1 cellular context compared by ENCODE assay signal in the genomic region with DNA sequence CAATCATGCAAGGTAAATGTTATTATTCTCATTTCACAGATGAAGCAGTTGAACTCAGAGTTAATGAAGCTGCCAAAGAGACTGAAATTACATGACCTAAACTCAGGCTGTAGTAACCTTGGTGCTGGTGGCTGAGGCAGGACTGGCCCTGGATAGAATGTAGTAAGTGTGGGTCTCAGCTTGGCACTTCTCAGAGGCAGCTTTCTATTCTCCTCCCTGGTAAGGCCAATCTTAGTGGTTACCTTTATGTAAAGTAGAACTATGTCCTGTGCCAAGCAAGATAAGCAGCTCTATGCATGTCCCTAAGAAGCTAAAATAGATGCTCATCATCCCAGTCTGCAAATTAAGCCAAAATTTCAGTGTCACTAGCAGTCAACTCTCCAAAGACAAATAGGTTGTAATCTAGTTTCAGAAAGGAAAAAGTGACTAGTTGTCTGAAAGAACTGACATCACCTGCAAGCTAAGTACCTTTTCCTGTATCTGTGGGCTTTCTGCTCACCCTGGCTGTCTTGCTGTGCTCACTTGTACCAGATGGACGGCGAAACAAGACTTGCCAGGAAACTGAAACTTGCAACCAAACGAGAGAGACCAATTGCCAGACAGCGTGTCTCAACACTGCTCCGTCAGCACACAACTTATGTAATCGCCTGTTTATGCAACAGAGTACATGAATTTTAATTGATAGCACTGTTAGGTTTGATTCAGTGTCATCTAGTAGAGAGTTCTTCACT.
TF ChIP-seq lines count a peak whose summit lies in the region.

No MANE protein-coding gene starts in this region.

TF ChIP-seq in GM12878, 131 proteins besides CTCF, POLR2A, EP300 and RAD21 (continued from another document):
- peak; percentile 86 for TF ChIP-seq ATF2 (IDR thresholded peaks at IDR 0.05; ENCODE audit: low read length)
- TF ChIP-seq MYB (IDR thresholded peaks at IDR 0.05; ENCODE audit: borderline replicate concordance, low read depth, low read length): no peak
- TF ChIP-seq GATAD2B (conservative IDR thresholded peaks at IDR 0.05; ENCODE audit: low read depth): no peak
- TF ChIP-seq, protein P1, sequence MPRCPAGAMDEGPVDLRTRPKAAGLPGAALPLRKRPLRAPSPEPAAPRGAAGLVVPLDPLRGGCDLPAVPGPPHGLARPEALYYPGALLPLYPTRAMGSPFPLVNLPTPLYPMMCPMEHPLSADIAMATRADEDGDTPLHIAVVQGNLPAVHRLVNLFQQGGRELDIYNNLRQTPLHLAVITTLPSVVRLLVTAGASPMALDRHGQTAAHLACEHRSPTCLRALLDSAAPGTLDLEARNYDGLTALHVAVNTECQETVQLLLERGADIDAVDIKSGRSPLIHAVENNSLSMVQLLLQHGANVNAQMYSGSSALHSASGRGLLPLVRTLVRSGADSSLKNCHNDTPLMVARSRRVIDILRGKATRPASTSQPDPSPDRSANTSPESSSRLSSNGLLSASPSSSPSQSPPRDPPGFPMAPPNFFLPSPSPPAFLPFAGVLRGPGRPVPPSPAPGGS (IDR thresholded peaks at IDR 0.05; ENCODE audit: borderline replicate concordance, insufficient read depth, low read depth, low read length, poor library complexity, severe bottlenecking): no peak
- no peak for TF ChIP-seq TCF3 (IDR thresholded peaks at IDR 0.05; ENCODE audit: borderline replicate concordance, insufficient read depth, low read depth, low read length)
- TF ChIP-seq ETV6 (conservative IDR thresholded peaks at IDR 0.05 in 1 of 2, IDR thresholded peaks at IDR 0.05 in 1 of 2; ENCODE audit: borderline replicate concordance in 1 of 2, low read depth in 1 of 2): peak in 1 of 2 experiments; percentile 100; a peak in 2 of 4 replicates
- 0 out of 4 replicates have a peak, but pooled peaks of 1 of the 2 experiments have one; percentile 58 for TF ChIP-seq CEBPB (IDR thresholded peaks at IDR 0.05; ENCODE audit: borderline replicate concordance in 1 of 2, low read depth in 2 of 2, low read length in 2 of 2)
- TF ChIP-seq CREM (IDR thresholded peaks at IDR 0.05; ENCODE audit: low read depth): peak; percentile 56
- TF ChIP-seq ATF7 (IDR thresholded peaks at IDR 0.05; ENCODE audit: low read depth): peak; percentile 89
- no peak for TF ChIP-seq SUZ12 (IDR thresholded peaks at IDR 0.05; ENCODE audit: unreplicated experiment)
- peak; percentile 58 for TF ChIP-seq SKIL (IDR thresholded peaks at IDR 0.05; ENCODE audit: low read depth, poor library complexity, severe bottlenecking)
- TF ChIP-seq BACH1 (IDR thresholded peaks at IDR 0.05; ENCODE audit: borderline replicate concordance): no peak
- TF ChIP-seq RB1 (IDR thresholded peaks at IDR 0.05; ENCODE audit: borderline replicate concordance): no peak
- no peak for TF ChIP-seq TARDBP (IDR thresholded peaks at IDR 0.05; ENCODE audit: borderline replicate concordance)
- TF ChIP-seq IKZF1 (conservative IDR thresholded peaks at IDR 0.05): peak; percentile 46; the same call in 1 of the 2 replicates
- no peak for TF ChIP-seq IRF4 (IDR thresholded peaks at IDR 0.05; ENCODE audit: low read depth, low read length)
- TF ChIP-seq JUNB (IDR thresholded peaks at IDR 0.05): peak; percentile 63
- peak in 1 of 2 experiments; percentile 62; a peak in 1 of 3 replicates for TF ChIP-seq EGR1 (IDR thresholded peaks at IDR 0.05; ENCODE audit: borderline replicate concordance in 1 of 2, low read depth in 2 of 2, low read length in 2 of 2)
- peak; percentile 34 to 44; a peak in 3 of 4 replicates for TF ChIP-seq IKZF2 (IDR thresholded peaks at IDR 0.05)
- TF ChIP-seq PAX8 (IDR thresholded peaks at IDR 0.05): no peak
- TF ChIP-seq ESRRA (IDR thresholded peaks at IDR 0.05; ENCODE audit: low read length): no peak
- TF ChIP-seq CBX5 (IDR thresholded peaks at IDR 0.05; ENCODE audit: low read depth): 0 out of 2 replicates have a peak, but pooled peaks have one; percentile 49
- TF ChIP-seq PAX5 (IDR thresholded peaks at IDR 0.05; ENCODE audit: borderline replicate concordance, low read depth, low read length): no peak
- no peak for TF ChIP-seq SREBF1 (IDR thresholded peaks at IDR 0.05; ENCODE audit: low read length)
- 0 out of 2 replicates have a peak, but pooled peaks have one; percentile 23 for TF ChIP-seq PKNOX1 (IDR thresholded peaks at IDR 0.05)
- TF ChIP-seq EED (IDR thresholded peaks at IDR 0.05; ENCODE audit: low read depth): peak; percentile 78
- 0 out of 2 replicates have a peak, but pooled peaks have one; percentile 21 for TF ChIP-seq MEF2A (IDR thresholded peaks at IDR 0.05; ENCODE audit: insufficient read depth, low read depth, low read length)
- TF ChIP-seq E2F8 (IDR thresholded peaks at IDR 0.05; ENCODE audit: low read depth, partially characterized antibody): no peak
- TF ChIP-seq, protein P2, sequence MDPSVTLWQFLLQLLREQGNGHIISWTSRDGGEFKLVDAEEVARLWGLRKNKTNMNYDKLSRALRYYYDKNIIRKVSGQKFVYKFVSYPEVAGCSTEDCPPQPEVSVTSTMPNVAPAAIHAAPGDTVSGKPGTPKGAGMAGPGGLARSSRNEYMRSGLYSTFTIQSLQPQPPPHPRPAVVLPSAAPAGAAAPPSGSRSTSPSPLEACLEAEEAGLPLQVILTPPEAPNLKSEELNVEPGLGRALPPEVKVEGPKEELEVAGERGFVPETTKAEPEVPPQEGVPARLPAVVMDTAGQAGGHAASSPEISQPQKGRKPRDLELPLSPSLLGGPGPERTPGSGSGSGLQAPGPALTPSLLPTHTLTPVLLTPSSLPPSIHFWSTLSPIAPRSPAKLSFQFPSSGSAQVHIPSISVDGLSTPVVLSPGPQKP (IDR thresholded peaks at IDR 0.05; ENCODE audit: low read depth, low read length): no peak
- TF ChIP-seq, protein P3, sequence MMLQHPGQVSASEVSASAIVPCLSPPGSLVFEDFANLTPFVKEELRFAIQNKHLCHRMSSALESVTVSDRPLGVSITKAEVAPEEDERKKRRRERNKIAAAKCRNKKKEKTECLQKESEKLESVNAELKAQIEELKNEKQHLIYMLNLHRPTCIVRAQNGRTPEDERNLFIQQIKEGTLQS (IDR thresholded peaks at IDR 0.05; ENCODE audit: borderline replicate concordance, extremely low read depth, low read depth, low read length): no peak
- TF ChIP-seq BCL11A (IDR thresholded peaks at IDR 0.05; ENCODE audit: low read depth, low read length): 0 out of 2 replicates have a peak, but pooled peaks have one; percentile 47
- peak; percentile 51; the same call in 1 of the 2 replicates for TF ChIP-seq NFIC (IDR thresholded peaks at IDR 0.05; ENCODE audit: low read depth, low read length)
- TF ChIP-seq DPF2 (IDR thresholded peaks at IDR 0.05): 0 out of 2 replicates have a peak, but pooled peaks have one; percentile 18
- TF ChIP-seq RUNX3 (IDR thresholded peaks at IDR 0.05; ENCODE audit: low read length): peak; percentile 77
